8 cellular contexts compared by ENCODE assay signal in the genomic region with DNA sequence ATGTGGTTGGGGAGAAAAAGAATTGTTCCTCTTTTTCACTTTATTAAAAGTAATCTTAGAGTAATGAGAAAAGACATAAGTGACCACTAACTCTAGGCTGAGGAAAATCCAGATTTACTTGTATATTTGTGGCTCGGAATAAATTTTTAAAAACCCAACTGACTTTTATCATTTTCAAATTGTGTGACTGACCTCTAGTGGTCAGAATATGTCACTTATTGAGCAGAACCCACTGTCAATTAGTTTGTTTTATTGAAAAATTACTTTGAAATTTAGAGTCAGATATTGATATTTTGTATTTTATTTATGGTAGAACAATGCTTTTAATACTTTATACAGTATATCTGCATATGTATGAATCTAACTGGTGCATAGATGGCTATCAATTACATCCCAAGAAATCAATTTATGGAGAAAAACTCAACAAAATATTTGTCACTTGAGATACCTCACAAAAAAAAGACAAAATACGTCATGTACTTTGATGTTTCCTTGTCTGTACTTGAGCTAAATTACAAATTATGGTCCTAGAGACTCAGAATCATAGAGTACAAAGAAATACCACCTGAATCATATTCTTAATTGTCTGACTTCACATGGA.
A peak's percentile ranks its signal among the peaks of the same experiment; 100 is the strongest.
DNase-seq lines count a peak whose midpoint lies in the region; ATAC-seq and TF ChIP-seq lines count a peak whose summit lies in the region.

No MANE protein-coding gene starts in this region.

- no peaks in the 10 kb centered on the region for H3K9me3 ChIP-seq in adrenal gland (replicated peaks in 1 of 3)

- 14 to 19% (median 16%) methylated on average over 2 of the region's 2 CpGs for WGBS in adrenal gland, 4 donors

- H3K4me1 ChIP-seq in adrenal gland (replicated peaks in 1 of 2) = no peaks in the 10 kb centered on the region

- peak; percentile 28 for DNase-seq in D341Med (ENCODE audit: low spot score)
- DNase-seq in adrenal gland = no peak
- DNase-seq in left kidney (ENCODE audit: low read depth, low spot score) = peak; percentile 36
- DNase-seq in middle frontal gyrus (ENCODE audit: extremely low spot score, low spot score) = no peak
- no peak for DNase-seq in activated naive CD4-positive, alpha-beta T cell treated with anti-CD3 and anti-CD28 coated beads, Interleukin-2, amount 50 U/mL, for 16 hours
- no peak for DNase-seq in mucosa of gallbladder (ENCODE audit: low spot score)

- intact Hi-C loops in adrenal gland (cut with DNase I) = loop anchor here (5.0 kb wide), 1 partner anchor 299 kb away; no protein-coding TSS in a partner anchor

- ATAC-seq in HG02885 (IDR thresholded peaks at IDR 0.05; ENCODE audit: poor library complexity, unreplicated experiment) (peak; percentile 51), GM21717 (IDR thresholded peaks at IDR 0.05; ENCODE audit: unreplicated experiment) (no peak)

- no peak overlapping the region for H3K4me3 ChIP-seq in adrenal gland

- no peaks in the 10 kb centered on the region for H3K36me3 ChIP-seq in adrenal gland (replicated peaks in 1 of 2)

- no peak overlapping the region for H3K27ac ChIP-seq in adrenal gland

- peak; percentile 39 to 81 (median 66) for TF ChIP-seq CTCF in adrenal gland (IDR thresholded peaks at IDR 0.05)

- no peaks in the 10 kb centered on the region for H3K27me3 ChIP-seq in adrenal gland

- no peak for TF ChIP-seq POLR2A in adrenal gland (IDR thresholded peaks at IDR 0.05)

Comparison
In these comparisons a context has a peak if more than half of its experiments do, and no peak if none do; other contexts are left out.
1. DNase-seq: peak in D341Med (single experiment) and left kidney (single experiment); none in adrenal gland (0 of 7), middle frontal gyrus (single experiment), activated naive CD4-positive, alpha-beta T cell treated with anti-CD3 and anti-CD28 coated beads, Interleukin-2, amount 50 U/mL, for 16 hours (single experiment) and mucosa of gallbladder (single experiment).